ENCODE assay signal across 8 cellular contexts in the genomic region with DNA sequence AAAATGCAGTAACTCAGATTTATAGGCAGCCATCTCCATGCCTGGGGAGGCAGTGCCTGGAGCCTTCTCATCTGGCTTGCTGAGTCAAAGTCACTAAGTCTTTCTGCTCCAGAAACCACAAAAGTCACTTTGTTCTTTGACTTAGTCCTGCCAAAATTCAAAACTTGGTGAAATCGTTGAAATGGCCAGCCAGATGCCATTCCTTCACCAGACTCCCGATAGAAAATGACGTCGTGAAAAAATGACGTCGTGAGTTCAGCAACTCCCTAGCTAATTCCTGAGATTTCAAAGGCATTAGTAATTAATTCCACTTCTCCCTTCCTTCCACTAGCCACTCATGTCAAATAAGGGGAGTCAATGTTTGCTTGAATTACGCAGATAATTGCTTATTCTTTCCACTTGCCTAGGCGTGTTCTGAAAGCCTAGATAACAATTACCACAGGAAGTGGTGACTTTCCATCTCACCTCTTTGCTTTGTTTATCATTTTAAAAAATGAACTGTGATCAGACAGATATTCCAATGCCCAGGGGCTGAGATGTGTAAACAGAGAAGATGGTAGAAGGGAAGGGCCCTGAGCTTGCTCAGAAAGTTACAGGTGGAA. TPM values are rescaled to one million over a fixed set of nuclear protein-coding genes. Genes with fewer than 3 reads are reported as not detected.
DNase-seq lines count a peak whose midpoint lies in the region; ATAC-seq lines count a peak whose summit lies in the region.

No MANE protein-coding gene starts in this region.

- H3K4me1 Mint-ChIP-seq in activated naive CD4-positive, alpha-beta T cell treated with anti-CD3 and anti-CD28 coated beads, Interleukin-2, amount 50 U/mL, for 24 hours = peaks cover 38% of the 10 kb centered on the region

- ATAC-seq in HG03469 (IDR thresholded peaks at IDR 0.05; ENCODE audit: unreplicated experiment) = no peak
- ATAC-seq in HG02970 (IDR thresholded peaks at IDR 0.05; ENCODE audit: low FRiP score, unreplicated experiment) = no peak
- no peak for ATAC-seq in GM18907 (IDR thresholded peaks at IDR 0.05; ENCODE audit: unreplicated experiment)

- DNase-seq in Daoy (ENCODE audit: low read depth) (peak; percentile 73), NCI-H2171 (lab: John Stamatoyannopoulos, UW) (peak; percentile 5), myocyte (ENCODE audit: low read depth) (peak; percentile 82), inferior parietal cortex (ENCODE audit: extremely low spot score) (no peak)

- H3K27me3 Mint-ChIP-seq in activated naive CD4-positive, alpha-beta T cell treated with anti-CD3 and anti-CD28 coated beads, Interleukin-2, amount 50 U/mL, for 24 hours = no peaks in the 10 kb centered on the region

- peak overlapping the region; percentile 97 for H3K27ac Mint-ChIP-seq in activated naive CD4-positive, alpha-beta T cell treated with anti-CD3 and anti-CD28 coated beads, Interleukin-2, amount 50 U/mL, for 24 hours

- H3K36me3 Mint-ChIP-seq in activated naive CD4-positive, alpha-beta T cell treated with anti-CD3 and anti-CD28 coated beads, Interleukin-2, amount 50 U/mL, for 24 hours = peaks cover 1% of the 10 kb centered on the region

- H3K4me3 Mint-ChIP-seq in activated naive CD4-positive, alpha-beta T cell treated with anti-CD3 and anti-CD28 coated beads, Interleukin-2, amount 50 U/mL, for 24 hours = peak overlapping the region; percentile 59

- no peaks in the 10 kb centered on the region for H3K9me3 Mint-ChIP-seq in activated naive CD4-positive, alpha-beta T cell treated with anti-CD3 and anti-CD28 coated beads, Interleukin-2, amount 50 U/mL, for 24 hours

RNA-seq across cellular contexts. Expression of a gene that starts 48.5 kb away (rescaled TPM):
- total RNA-seq in Daoy (2014; rRNA removed; shearing (Covaris generic)) = 15.5 and 18.3 TPM in 2 replicates
- 48.8 and 63.2 TPM in 2 replicates for total RNA-seq in myocyte
- polyA plus RNA-seq in myocyte (2012) = 27.8 TPM
